16 cellular contexts compared by ENCODE assay signal in the genomic region with DNA sequence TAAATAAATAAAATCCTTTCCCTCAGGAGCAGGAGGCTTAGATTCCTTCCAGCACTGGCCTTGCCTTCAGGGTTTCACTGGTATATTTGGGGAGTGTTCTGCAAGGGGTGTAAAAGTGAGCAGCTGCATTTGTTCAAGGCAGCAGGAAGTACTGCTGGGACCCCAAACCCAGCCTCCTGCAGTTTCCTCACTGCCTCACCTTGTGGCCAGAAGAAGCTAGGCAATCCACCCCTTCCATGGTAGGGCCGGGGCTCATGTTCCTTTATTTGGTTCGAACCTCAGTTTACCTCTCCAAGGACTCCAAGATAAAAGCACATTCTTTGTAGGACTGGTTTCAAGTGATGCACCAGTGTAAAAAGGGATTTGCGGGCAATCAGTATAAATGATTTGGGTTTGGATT. TPM values are rescaled to one million over a fixed set of nuclear protein-coding genes. Genes with fewer than 3 reads are reported as not detected.
DNase-seq lines count a peak whose midpoint lies in the region; ATAC-seq and TF ChIP-seq lines count a peak whose summit lies in the region.
"Had no signal": no experiment of that assay in that cellular context is flagged by ENCODE, and none has a peak within 500 bp of the region (broad histone marks: within the 10 kb centered on the region; RNA-seq: fewer than 3 reads in every experiment).

No MANE protein-coding gene starts in this region.

- H3K4me3 ChIP-seq in BE2C (ENCODE audit: low read depth, low read length) (no peak overlapping the region), H7 (ENCODE audit: insufficient read depth, low read depth, low read length) (no peak overlapping the region), right cardiac atrium (ENCODE audit: low read length) (no peak overlapping the region)

- peaks cover 41% of the 10 kb centered on the region for H3K4me1 Mint-ChIP-seq in activated naive CD8-positive, alpha-beta T cell treated with anti-CD3 and anti-CD28 coated beads, Interleukin-2, amount 10 ng/mL, durations not matched to agents 7 days and 5 days
- H3K4me1 Mint-ChIP-seq in natural killer cell: peaks cover 9 to 17% of the 10 kb centered on the region in 2 donors

- H3K4me1 ChIP-seq in BE2C (no peaks in the 10 kb centered on the region), right cardiac atrium (ENCODE audit: control insufficient read depth, insufficient read depth, low read length) (no peaks in the 10 kb centered on the region)

- H3K4me3 Mint-ChIP-seq in activated naive CD8-positive, alpha-beta T cell treated with anti-CD3 and anti-CD28 coated beads, Interleukin-2, amount 10 ng/mL, durations not matched to agents 7 days and 5 days: peak overlapping the region; percentile 96
- H3K4me3 Mint-ChIP-seq in natural killer cell: peak overlapping the region; percentile 94

- TF ChIP-seq CTCF in BE2C (IDR thresholded peaks at IDR 0.05; ENCODE audit: low read depth, low read length) (0 out of 2 replicates have a peak, but pooled peaks have one; percentile 4), natural killer cell (IDR thresholded peaks at IDR 0.05) (no peak)

- ATAC-seq in activated naive CD8-positive, alpha-beta T cell treated with anti-CD3 and anti-CD28 coated beads, Interleukin-2, amount 10 ng/mL, durations not matched to agents 7 days and 5 days (ENCODE audit: low read depth): no peak
- no peak for ATAC-seq in natural killer cell
- no peak for ATAC-seq in HG03521 (IDR thresholded peaks at IDR 0.05; ENCODE audit: unreplicated experiment)
- no peak for ATAC-seq in right cardiac atrium
- ATAC-seq: left ventricle myocardium superior had no signal

- no peak overlapping the region for H3K27ac ChIP-seq in right cardiac atrium (ENCODE audit: low read length)

- DNase-seq in BE2C (no peak), H7 (peak; percentile 55), natural killer cell (no peak), anterior cingulate cortex (lab: John Stamatoyannopoulos, UW) (no peak), NCI-H1436 (lab: John Stamatoyannopoulos, UW) (no peak), right cardiac atrium (no peak)
- DNase-seq in activated naive CD8-positive, alpha-beta T cell treated with anti-CD3 and anti-CD28 coated beads, Interleukin-2, amount 10 ng/mL, durations not matched to agents 7 days and 5 days: no peak
- DNase-seq: dermis blood vessel endothelial cell, left ventricle myocardium superior, NCI-H1694, T-helper 9 cell, upper lobe of left lung had no signal

- H3K9me3 Mint-ChIP-seq in activated naive CD8-positive, alpha-beta T cell treated with anti-CD3 and anti-CD28 coated beads, Interleukin-2, amount 10 ng/mL, durations not matched to agents 7 days and 5 days: no peaks in the 10 kb centered on the region
- H3K9me3 Mint-ChIP-seq in natural killer cell: no peaks in the 10 kb centered on the region

- no peaks in the 10 kb centered on the region for H3K9me3 ChIP-seq in BE2C
- no peaks in the 10 kb centered on the region for H3K9me3 ChIP-seq in right cardiac atrium (ENCODE audit: control insufficient read depth, low read length)
- H3K9me3 ChIP-seq: BLaER1 treated with 17β-estradiol and CSF1 and Interleukin-3, amounts not matched to agents 10 nM and 100 nM; upper lobe of left lung had no signal

- WGBS in right cardiac atrium: 93% methylated on average over 3 of the region's 3 CpGs

- intact Hi-C loops in natural killer cell (cut with micrococcal nuclease): no loop called here
- intact Hi-C loops in right cardiac atrium (cut with DNase I): loop anchor here in 1 of 4 donors (10.0 kb wide), 1 partner anchor 194 kb away; the partner anchor contains the start of gene ADAMTS4

- no peaks in the 10 kb centered on the region; the same call in 1 of the 2 replicates for H3K36me3 ChIP-seq in BE2C
- no peaks in the 10 kb centered on the region for H3K36me3 ChIP-seq in H7 (replicated peaks; ENCODE audit: control insufficient read depth, insufficient read depth, low read length)
- H3K36me3 ChIP-seq: BLaER1 treated with 17β-estradiol and CSF1 and Interleukin-3, amounts not matched to agents 10 nM and 100 nM; upper lobe of left lung had no signal

- no peaks in the 10 kb centered on the region for H3K27me3 ChIP-seq in BE2C
- H3K27me3 ChIP-seq in H7 (ENCODE audit: control insufficient read depth, insufficient read depth, low read length): peaks cover 8% of the 10 kb centered on the region; the same call in 1 of the 2 replicates
- H3K27me3 ChIP-seq in right cardiac atrium (ENCODE audit: control insufficient read depth, insufficient read depth): no peaks in the 10 kb centered on the region
- H3K27me3 ChIP-seq: BLaER1 treated with 17β-estradiol and CSF1 and Interleukin-3, amounts not matched to agents 10 nM and 100 nM; upper lobe of left lung had no signal

- POLR2A ChIA-PET in activated naive CD8-positive, alpha-beta T cell treated with anti-CD3 and anti-CD28 coated beads, Interleukin-2, amount 10 ng/mL, durations not matched to agents 7 days and 5 days (lab: Charles Lee): interaction anchor here (0.5 to 2.6 kb wide), 3 partner anchors 11 to 462 kb away, joined by 3 to 8 read pairs (median 5); no protein-coding TSS in a partner anchor

- peak overlapping the region; percentile 73 for H3K27ac Mint-ChIP-seq in activated naive CD8-positive, alpha-beta T cell treated with anti-CD3 and anti-CD28 coated beads, Interleukin-2, amount 10 ng/mL, durations not matched to agents 7 days and 5 days
- peak overlapping the region; percentile 88 to 93 for H3K27ac Mint-ChIP-seq in natural killer cell

- H3K36me3 Mint-ChIP-seq in activated naive CD8-positive, alpha-beta T cell treated with anti-CD3 and anti-CD28 coated beads, Interleukin-2, amount 10 ng/mL, durations not matched to agents 7 days and 5 days: peaks cover 1% of the 10 kb centered on the region
- H3K36me3 Mint-ChIP-seq in natural killer cell: no peaks in the 10 kb centered on the region

- H3K27me3 Mint-ChIP-seq in activated naive CD8-positive, alpha-beta T cell treated with anti-CD3 and anti-CD28 coated beads, Interleukin-2, amount 10 ng/mL, durations not matched to agents 7 days and 5 days: no peaks in the 10 kb centered on the region
- H3K27me3 Mint-ChIP-seq in natural killer cell (ENCODE audit: low read depth in 2 of 2): no peaks in the 10 kb centered on the region

RNA-seq across cellular contexts. Expression of gene CFAP126, which starts 21.0 kb away (rescaled TPM):
- polyA plus RNA-seq in BE2C (2012; ENCODE audit: insufficient read depth, insufficient read length, low read depth): 1.7 TPM
- not detected in 2 replicates for total RNA-seq in H7 (2014; rRNA removed; shearing (Covaris generic))
- not detected for total RNA-seq in activated naive CD8-positive, alpha-beta T cell treated with anti-CD3 and anti-CD28 coated beads, Interleukin-2, amount 10 ng/mL, durations not matched to agents 7 days and 5 days
- not detected for total RNA-seq in natural killer cell
- not detected for total RNA-seq in right cardiac atrium
- not detected for polyA plus RNA-seq in right cardiac atrium
- total RNA-seq: dermis blood vessel endothelial cell, glomerular endothelial cell, left ventricle myocardium superior, pulmonary artery endothelial cell had no signal
